ENCODE assay signal across 8 cellular contexts in the genomic region with DNA sequence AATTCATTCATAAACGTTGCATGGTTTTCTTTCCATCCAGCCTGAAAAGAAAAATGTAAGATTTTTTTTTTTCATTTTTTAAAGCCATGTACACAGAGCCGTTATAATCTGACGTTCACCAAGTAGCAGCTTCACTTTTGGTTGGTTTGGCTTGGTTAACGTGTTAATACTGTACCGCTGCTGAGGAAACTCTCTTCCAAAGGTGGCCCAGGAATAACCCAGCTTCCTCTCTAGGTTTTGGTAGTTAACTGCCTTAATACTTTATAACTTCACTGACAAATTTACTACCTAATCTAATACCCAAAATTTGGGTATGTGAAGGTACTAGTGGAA. TPM values are rescaled to one million over a fixed set of nuclear protein-coding genes. Genes with fewer than 3 reads are reported as not detected.
DNase-seq lines count a peak whose midpoint lies in the region; ATAC-seq and TF ChIP-seq lines count a peak whose summit lies in the region.

No MANE protein-coding gene starts in this region.

- ATAC-seq in stimulated activated naive B cell treated with anti-CD40 and anti-IgM and Interleukin-4, amounts not matched to agents 10 μg/mL and 1 μg/mL and 100 μg/mL, for 72 hours (replicated peaks), result no peak
- no peak for ATAC-seq in GM21367 (IDR thresholded peaks at IDR 0.05; ENCODE audit: unreplicated experiment)

- H3K27ac ChIP-seq in iPS-20b (ENCODE audit: low read length), result no peak overlapping the region

- H3K4me1 Mint-ChIP-seq in activated T-helper 2 cell treated with anti-CD3 and anti-CD28 coated beads, Interferon-gamma antibody, Interleukin-2, Interleukin-4, amounts not matched to agents 10 μg/mL and 5 μg/mL and 100 μg/mL, durations not matched to agents 14 hours and 24 hours and 36 hours (ENCODE audit: low read depth), result peaks cover 31% of the 10 kb centered on the region
- H3K4me1 Mint-ChIP-seq in stimulated activated naive B cell treated with anti-CD40 and anti-IgM and Interleukin-4, amounts not matched to agents 10 μg/mL and 1 μg/mL and 100 μg/mL, for 72 hours, result peaks cover 23 to 45% of the 10 kb centered on the region in 2 donors

- peaks cover 61% of the 10 kb centered on the region for H3K36me3 Mint-ChIP-seq in activated T-helper 2 cell treated with anti-CD3 and anti-CD28 coated beads, Interferon-gamma antibody, Interleukin-2, Interleukin-4, amounts not matched to agents 10 μg/mL and 5 μg/mL and 100 μg/mL, durations not matched to agents 14 hours and 24 hours and 36 hours (ENCODE audit: low read depth)
- H3K36me3 Mint-ChIP-seq in stimulated activated naive B cell treated with anti-CD40 and anti-IgM and Interleukin-4, amounts not matched to agents 10 μg/mL and 1 μg/mL and 100 μg/mL, for 72 hours, result peaks cover 13 to 40% of the 10 kb centered on the region in 2 donors

- peak overlapping the region; percentile 80 for H3K4me3 ChIP-seq in iPS-20b (ENCODE audit: low read length)

- H3K9me3 Mint-ChIP-seq in activated T-helper 2 cell treated with anti-CD3 and anti-CD28 coated beads, Interferon-gamma antibody, Interleukin-2, Interleukin-4, amounts not matched to agents 10 μg/mL and 5 μg/mL and 100 μg/mL, durations not matched to agents 14 hours and 24 hours and 36 hours, result peaks cover 3% of the 10 kb centered on the region
- H3K9me3 Mint-ChIP-seq in stimulated activated naive B cell treated with anti-CD40 and anti-IgM and Interleukin-4, amounts not matched to agents 10 μg/mL and 1 μg/mL and 100 μg/mL, for 72 hours, result peaks cover 3 to 4% of the 10 kb centered on the region in 2 donors

- peak overlapping the region; percentile 88 for H3K4me3 Mint-ChIP-seq in activated T-helper 2 cell treated with anti-CD3 and anti-CD28 coated beads, Interferon-gamma antibody, Interleukin-2, Interleukin-4, amounts not matched to agents 10 μg/mL and 5 μg/mL and 100 μg/mL, durations not matched to agents 14 hours and 24 hours and 36 hours (ENCODE audit: low read depth)
- peak overlapping the region; percentile 91 to 93 for H3K4me3 Mint-ChIP-seq in stimulated activated naive B cell treated with anti-CD40 and anti-IgM and Interleukin-4, amounts not matched to agents 10 μg/mL and 1 μg/mL and 100 μg/mL, for 72 hours

- H3K4me1 ChIP-seq in iPS-20b (ENCODE audit: insufficient read depth, low read length), result peaks cover 14% of the 10 kb centered on the region

- POLR2A ChIA-PET in GM10248 (lab: Yijun Ruan, JAX), result interaction anchor here (0.5 to 1.1 kb wide), 2 partner anchors 132 to 299 kb away, joined by 3 to 5 read pairs; no protein-coding TSS in a partner anchor

- peak overlapping the region; percentile 71; the same call in 1 of the 2 replicates for H3K9ac ChIP-seq in iPS-20b (ENCODE audit: low read depth, low read length)

- H3K27me3 Mint-ChIP-seq in activated T-helper 2 cell treated with anti-CD3 and anti-CD28 coated beads, Interferon-gamma antibody, Interleukin-2, Interleukin-4, amounts not matched to agents 10 μg/mL and 5 μg/mL and 100 μg/mL, durations not matched to agents 14 hours and 24 hours and 36 hours (ENCODE audit: low read depth), result no peaks in the 10 kb centered on the region
- H3K27me3 Mint-ChIP-seq in stimulated activated naive B cell treated with anti-CD40 and anti-IgM and Interleukin-4, amounts not matched to agents 10 μg/mL and 1 μg/mL and 100 μg/mL, for 72 hours, result no peaks in the 10 kb centered on the region

- TF ChIP-seq CTCF in GM10248 (IDR thresholded peaks at IDR 0.05; ENCODE audit: control extremely low read depth, extremely low read depth, low read depth, missing control alignments), result no peak

- DNase-seq in HT1080 (ENCODE audit: low read depth) (peak; percentile 5), GM10248 (ENCODE audit: extremely low spot score) (no peak), kidney glomerular epithelial cell (lab: John Stamatoyannopoulos, UW) (no peak)
- DNase-seq in activated T-helper 2 cell treated with anti-CD3 and anti-CD28 coated beads, Interferon-gamma antibody, Interleukin-2, Interleukin-4, amounts not matched to agents 10 μg/mL and 5 μg/mL and 100 μg/mL, durations not matched to agents 14 hours and 24 hours and 36 hours (ENCODE audit: low spot score), result no peak
- DNase-seq in stimulated activated naive B cell treated with anti-CD40 and anti-IgM and Interleukin-4, amounts not matched to agents 10 μg/mL and 1 μg/mL and 100 μg/mL, for 72 hours, result no peak
- no peak for DNase-seq in activated effector memory CD4-positive, alpha-beta T cell treated with anti-CD3 and anti-CD28 coated beads, Interleukin-2, amount 50 U/mL, for 16 hours

- no peaks in the 10 kb centered on the region for H3K27me3 ChIP-seq in iPS-20b (ENCODE audit: insufficient read depth, low read length)

- H3K27ac Mint-ChIP-seq in activated T-helper 2 cell treated with anti-CD3 and anti-CD28 coated beads, Interferon-gamma antibody, Interleukin-2, Interleukin-4, amounts not matched to agents 10 μg/mL and 5 μg/mL and 100 μg/mL, durations not matched to agents 14 hours and 24 hours and 36 hours, result peak overlapping the region; percentile 88
- H3K27ac Mint-ChIP-seq in stimulated activated naive B cell treated with anti-CD40 and anti-IgM and Interleukin-4, amounts not matched to agents 10 μg/mL and 1 μg/mL and 100 μg/mL, for 72 hours, result peak overlapping the region; percentile 97

- CTCF ChIA-PET in GM10248 (lab: Yijun Ruan, JAX), result no interaction called here

- H3K36me3 ChIP-seq in iPS-20b (ENCODE audit: insufficient read depth, low read depth, low read length), result peaks cover 51% of the 10 kb centered on the region

- intact Hi-C loops in activated T-helper 2 cell treated with anti-CD3 and anti-CD28 coated beads, Interferon-gamma antibody, Interleukin-2, Interleukin-4, amounts not matched to agents 10 μg/mL and 5 μg/mL and 100 μg/mL, durations not matched to agents 14 hours and 24 hours and 36 hours (cut with micrococcal nuclease), result loop anchor here (5.0 to 10.0 kb wide), 5 partner anchors 54 to 1201 kb away; partner anchors contain the start of genes ALG11, ATP7B, CKAP2 and SUGT1

- peaks cover 6% of the 10 kb centered on the region; the same call in 1 of the 2 replicates for H3K9me3 ChIP-seq in iPS-20b (ENCODE audit: insufficient read depth, low read depth, low read length)

RNA-seq across cellular contexts. Expression of gene INTS6, which starts 1.7 kb away (rescaled TPM):
- 32.5 and 33.2 TPM in 2 replicates for total RNA-seq in HT1080 (2014; rRNA removed; shearing (Covaris generic))
- 14.7 and 18.4 TPM in 2 replicates for polyA plus RNA-seq in HT1080 (2015; cell fraction: cytosol; rRNA removed)
- 26.4 and 28.6 TPM in 2 replicates for polyA plus RNA-seq in HT1080 (2015; cell fraction: nucleus; rRNA removed)
- total RNA-seq in activated T-helper 2 cell treated with anti-CD3 and anti-CD28 coated beads, Interferon-gamma antibody, Interleukin-2, Interleukin-4, amounts not matched to agents 10 μg/mL and 5 μg/mL and 100 μg/mL, durations not matched to agents 14 hours and 24 hours and 36 hours, result 54.9 and 55.9 TPM in 2 replicates
